Comparison of ENCODE assay signal across 1 cellular context in genomic region chr6:157689875-157690274, GRCh38.
TF ChIP-seq lines count a peak whose summit lies in the region.

No MANE protein-coding gene starts in this region.

TF ChIP-seq in H1, 55 proteins besides CTCF, POLR2A, EP300 and RAD21 (continued from another document):
- TF ChIP-seq CHD7 (IDR thresholded peaks at IDR 0.05; ENCODE audit: insufficient replicate concordance, low read length) = no peak
TF ChIP-seq in H1: peak in this region for 0.
